Comparison of ENCODE assay signal across 13 cellular contexts in the genomic region with DNA sequence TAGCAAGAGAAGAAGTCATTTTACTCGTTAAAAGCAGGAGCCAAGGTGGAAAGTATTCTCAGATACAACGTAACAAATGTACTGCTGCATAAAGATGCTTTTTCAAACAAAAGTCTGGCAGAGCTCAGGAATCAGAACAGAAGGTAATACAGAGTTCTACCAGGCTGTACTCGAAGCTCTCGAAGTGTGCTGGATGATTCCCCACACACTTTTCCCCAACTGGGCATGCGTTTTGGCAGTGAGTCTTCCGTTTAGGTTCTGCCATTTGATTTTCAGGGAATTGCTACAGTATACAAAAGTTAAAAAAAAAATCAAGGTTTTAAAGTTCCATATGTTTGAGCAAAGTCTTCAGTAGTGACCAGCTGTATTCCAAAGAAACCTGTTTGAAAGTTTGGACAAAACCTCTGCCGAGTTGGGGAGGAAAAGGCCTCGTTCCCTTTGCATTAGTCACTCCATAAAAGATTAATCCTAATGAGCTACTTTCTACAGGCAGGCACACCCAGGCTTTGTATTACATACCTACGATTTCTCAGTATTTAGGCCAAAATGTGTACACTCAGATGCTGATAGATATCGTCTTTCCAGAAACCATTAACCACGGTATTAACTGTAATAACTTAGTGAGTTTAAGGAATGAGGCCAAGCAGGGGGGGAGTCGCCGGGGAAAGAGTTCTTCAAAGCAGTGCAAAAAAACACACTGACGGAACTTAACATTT.
DNase-seq lines count a peak whose midpoint lies in the region; ATAC-seq and TF ChIP-seq lines count a peak whose summit lies in the region.
"Had no signal": no experiment of that assay in that cellular context is flagged by ENCODE, and none has a peak within 500 bp of the region (broad histone marks: within the 10 kb centered on the region; RNA-seq: fewer than 3 reads in every experiment).

No MANE protein-coding gene starts in this region.

- peak; percentile 90 for ATAC-seq in IMR-90 (ENCODE audit: low read depth)
- ATAC-seq in activated naive CD4-positive, alpha-beta T cell treated with anti-CD3 and anti-CD28 coated beads, Interleukin-2, amount 50 U/mL, for 72 hours = no peak
- ATAC-seq: psoas muscle had no signal

- H3K9ac ChIP-seq in IMR-90 (ENCODE audit: low read depth, low read length) = peak overlapping the region; percentile 33; the same call in 1 of the 2 replicates

- H2BK120ac ChIP-seq in IMR-90 (ENCODE audit: low read depth, low read length) = peak overlapping the region; percentile 74

- dilution Hi-C loops in IMR-90 (cut with HindIII; ENCODE audit: low sequenced_read_pairs, unreplicated experiment) = no loop called here

- H3K27ac Mint-ChIP-seq in chondrocyte (ENCODE audit: unreplicated experiment) = peak overlapping the region; percentile 28
- H3K27ac Mint-ChIP-seq in mesothelial cell of epicardium = peak overlapping the region; percentile 93
- H3K27ac Mint-ChIP-seq in activated naive CD4-positive, alpha-beta T cell treated with anti-CD3 and anti-CD28 coated beads, Interleukin-2, amount 50 U/mL, for 72 hours = no peak overlapping the region

- TF ChIP-seq POLR2A in IMR-90 (IDR thresholded peaks at IDR 0.05; ENCODE audit: low read depth, low read length) = no peak

- H3K4me3 Mint-ChIP-seq in chondrocyte (ENCODE audit: unreplicated experiment) (peak overlapping the region; percentile 23), mesothelial cell of epicardium (peak overlapping the region; percentile 28)

- peak overlapping the region; percentile 53; the same call in 1 of the 2 replicates for H3K56ac ChIP-seq in IMR-90 (ENCODE audit: extremely low read depth, insufficient read depth, low read length)

- H4K91ac ChIP-seq in IMR-90 (ENCODE audit: insufficient read depth, low read depth, low read length) = peak overlapping the region; percentile 41; the same call in 1 of the 2 replicates

- DNase-seq in A673 (ENCODE audit: low spot score) (peak; percentile 70), IMR-90 (peak; percentile 74), chondrocyte (ENCODE audit: low spot score) (no peak), mesothelial cell of epicardium (ENCODE audit: low spot score in 2 of 2, unreplicated experiment in 2 of 2) (peak; percentile 33 to 49), epidermal melanocyte (ENCODE audit: insufficient read length, low spot score) (no peak), midbrain (lab: John Stamatoyannopoulos, UW) (no peak)
- DNase-seq in activated naive CD4-positive, alpha-beta T cell treated with anti-CD3 and anti-CD28 coated beads, Interleukin-2, amount 50 U/mL, for 72 hours (ENCODE audit: low spot score in 2 of 2) = no peak
- no peak for DNase-seq in activated CD8-positive, alpha-beta memory T cell treated with anti-CD3 and anti-CD28 coated beads, Interleukin-2, amount 50 U/mL, for 4 hours
- DNase-seq: activated CD4-positive, alpha-beta T cell treated with anti-CD3 and anti-CD28 coated beads, Interleukin-2, amount 50 U/mL, for 48 hours; amniotic stem cell; NCI-H1436; psoas muscle; RPMI8226 had no signal

- no peak for TF ChIP-seq RAD21 in IMR-90 (IDR thresholded peaks at IDR 0.05; ENCODE audit: low read length)

- no peaks in the 10 kb centered on the region for H3K27me3 ChIP-seq in A673 (replicated peaks; ENCODE audit: insufficient read depth, low read depth, low read length, poor library complexity)
- no peaks in the 10 kb centered on the region for H3K27me3 ChIP-seq in IMR-90 (ENCODE audit: control insufficient read depth, insufficient read depth, low read length)

- H3K9me3 Mint-ChIP-seq in chondrocyte (ENCODE audit: low read depth) (peaks cover 5% of the 10 kb centered on the region), mesothelial cell of epicardium (peaks cover 6% of the 10 kb centered on the region)
- H3K9me3 Mint-ChIP-seq in activated naive CD4-positive, alpha-beta T cell treated with anti-CD3 and anti-CD28 coated beads, Interleukin-2, amount 50 U/mL, for 72 hours = peaks cover 0 to 8% of the 10 kb centered on the region in 2 donors

- H4K5ac ChIP-seq in IMR-90 (ENCODE audit: low read depth, low read length) = peak overlapping the region; percentile 83

- H4K20me1 ChIP-seq in IMR-90 (ENCODE audit: insufficient read depth, low read length) = no peaks in the 10 kb centered on the region

- 0 out of 2 replicates have a peak, but pooled peaks cover 3% of the 10 kb centered on the region for H3K9me1 ChIP-seq in IMR-90 (ENCODE audit: insufficient read depth, low read length)

- peak overlapping the region; percentile 43 to 56; a peak in 3 of 4 replicates for H4K8ac ChIP-seq in IMR-90 (ENCODE audit: low read depth in 2 of 2, low read length in 2 of 2)

- in situ Hi-C loops in IMR-90 (cut with MboI; ENCODE audit: low sequenced_read_pairs) = no loop called here

- peak overlapping the region; percentile 79 for H3K4me2 ChIP-seq in IMR-90 (ENCODE audit: low read depth, low read length)

- peaks cover 5% of the 10 kb centered on the region for H3K4me1 ChIP-seq in A673 (ENCODE audit: insufficient read depth, low read length, poor library complexity, severe bottlenecking)
- peaks cover 8% of the 10 kb centered on the region for H3K4me1 ChIP-seq in IMR-90 (ENCODE audit: control insufficient read depth, insufficient read depth, low read length)
- H3K4me1 ChIP-seq: psoas muscle had no signal

- no peaks in the 10 kb centered on the region for H3K27me3 Mint-ChIP-seq in chondrocyte (ENCODE audit: low read depth)
- H3K27me3 Mint-ChIP-seq in mesothelial cell of epicardium (ENCODE audit: low read depth) = no peaks in the 10 kb centered on the region

- intact Hi-C loops in A673 (cut with micrococcal nuclease; ENCODE audit: unreplicated experiment) = no loop called here
- intact Hi-C loops in IMR-90 (cut with micrococcal nuclease) = no loop called here

- peak overlapping the region; percentile 11; the same call in 1 of the 2 replicates for H3K14ac ChIP-seq in IMR-90 (replicated peaks; ENCODE audit: low read depth, low read length)

- H3K27ac ChIP-seq in A673 (ENCODE audit: low read depth, low read length, poor library complexity, severe bottlenecking) (no peak overlapping the region), IMR-90 (ENCODE audit: insufficient read depth, low read length) (peak overlapping the region; percentile 77)
- H3K27ac ChIP-seq: psoas muscle had no signal

- H3K18ac ChIP-seq in IMR-90 (ENCODE audit: low read depth, low read length) = peak overlapping the region; percentile 90

- BruUV-seq in A673 (replicated peaks; lab: Mats Ljungman, UMichigan) = no TSS peak
- no TSS peak for BruUV-seq in IMR-90 (replicated peaks; lab: Mats Ljungman, UMichigan)

- no peak overlapping the region; the same call in 1 of the 2 replicates for H3K23ac ChIP-seq in IMR-90 (ENCODE audit: low read depth, low read length)

- no CpG with 5 or more reads among the region's 14 CpGs for WGBS in IMR-90 (ENCODE audit: extremely low coverage in 2 of 2, insufficient read length in 1 of 2), 2 experiments

- H3K4me3 ChIP-seq in A673 (ENCODE audit: low read depth, low read length, poor library complexity, severe bottlenecking) (no peak overlapping the region), IMR-90 (ENCODE audit: insufficient read depth, low read depth, low read length) (no peak overlapping the region)
- H3K4me3 ChIP-seq: psoas muscle had no signal

- H3K4me1 Mint-ChIP-seq in chondrocyte (ENCODE audit: low read depth) (peaks cover 7% of the 10 kb centered on the region), mesothelial cell of epicardium (peaks cover 45% of the 10 kb centered on the region)

- H3K9me3 ChIP-seq in A673 (ENCODE audit: low read depth, low read length, poor library complexity, severe bottlenecking) = no peaks in the 10 kb centered on the region
- H3K9me3 ChIP-seq in IMR-90 (ENCODE audit: control insufficient read depth, insufficient read depth, low read length) = no peaks in the 10 kb centered on the region
- H3K9me3 ChIP-seq: psoas muscle had no signal

- H3K36me3 Mint-ChIP-seq in chondrocyte (ENCODE audit: low read depth) (no peaks in the 10 kb centered on the region), mesothelial cell of epicardium (no peaks in the 10 kb centered on the region)
- no peaks in the 10 kb centered on the region for H3K36me3 Mint-ChIP-seq in activated naive CD4-positive, alpha-beta T cell treated with anti-CD3 and anti-CD28 coated beads, Interleukin-2, amount 50 U/mL, for 72 hours

- H2AFZ ChIP-seq in IMR-90 (replicated peaks; ENCODE audit: low read length, poor library complexity) = peak overlapping the region; percentile 77

- TF ChIP-seq CTCF in A673 (conservative IDR thresholded peaks at IDR 0.05; ENCODE audit: low read depth, low read length) (no peak), IMR-90 (conservative IDR thresholded peaks at IDR 0.05; ENCODE audit: low read depth, low read length) (no peak), chondrocyte (IDR thresholded peaks at IDR 0.05) (no peak), mesothelial cell of epicardium (IDR thresholded peaks at IDR 0.05; ENCODE audit: unreplicated experiment) (no peak)

- H3K4ac ChIP-seq in IMR-90 (ENCODE audit: low read depth, low read length) = peak overlapping the region; percentile 35; the same call in 1 of the 2 replicates

- no peak overlapping the region for H2AK9ac ChIP-seq in IMR-90 (replicated peaks; ENCODE audit: low read depth, low read length, poor library complexity)

- H2BK20ac ChIP-seq in IMR-90 (ENCODE audit: low read depth, low read length) = peak overlapping the region; percentile 86

- H3K79me1 ChIP-seq in IMR-90 (ENCODE audit: low read depth in 1 of 2, low read length in 2 of 2) = no peaks in the 10 kb centered on the region

- POLR2A ChIA-PET in A673 (lab: Charles Lee; ENCODE audit: low non-redundant PET) (no interaction called here), IMR-90 (lab: Charles Lee; ENCODE audit: unreplicated experiment) (interaction anchor here (0.5 kb wide), 1 partner anchor 10 kb away, joined by 4 read pairs; no protein-coding TSS in a partner anchor)

- peak overlapping the region; percentile 49 for H2BK15ac ChIP-seq in IMR-90 (ENCODE audit: low read depth, low read length)

- peak overlapping the region; percentile 35 for H2BK5ac ChIP-seq in IMR-90 (ENCODE audit: low read depth, low read length, poor library complexity, severe bottlenecking)

- CTCF ChIA-PET in A673 (lab: Charles Lee) = no interaction called here
- CTCF ChIA-PET in IMR-90 (lab: Yijun Ruan, JAX) = no interaction called here

- H3K36me3 ChIP-seq in A673 (ENCODE audit: insufficient read depth, low read length, poor library complexity, severe bottlenecking) (no peaks in the 10 kb centered on the region), IMR-90 (ENCODE audit: control insufficient read depth, insufficient read depth, low read length) (no peaks in the 10 kb centered on the region)

- H2AK5ac ChIP-seq in IMR-90 (ENCODE audit: low read depth, low read length) = peak overlapping the region; percentile 11; the same call in 1 of the 2 replicates

TF ChIP-seq in IMR-90, 13 proteins besides CTCF, POLR2A, EP300 and RAD21 (continues in another document):
- TF ChIP-seq, protein P1, sequence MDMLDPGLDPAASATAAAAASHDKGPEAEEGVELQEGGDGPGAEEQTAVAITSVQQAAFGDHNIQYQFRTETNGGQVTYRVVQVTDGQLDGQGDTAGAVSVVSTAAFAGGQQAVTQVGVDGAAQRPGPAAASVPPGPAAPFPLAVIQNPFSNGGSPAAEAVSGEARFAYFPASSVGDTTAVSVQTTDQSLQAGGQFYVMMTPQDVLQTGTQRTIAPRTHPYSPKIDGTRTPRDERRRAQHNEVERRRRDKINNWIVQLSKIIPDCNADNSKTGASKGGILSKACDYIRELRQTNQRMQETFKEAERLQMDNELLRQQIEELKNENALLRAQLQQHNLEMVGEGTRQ (IDR thresholded peaks at IDR 0.05; ENCODE audit: low read depth, low read length) = no peak

Comparison
In these comparisons a context has a peak if more than half of its experiments do, and no peak if none do; other contexts are left out.
1. DNase-seq: peak in A673 (single experiment), IMR-90 (single experiment) and mesothelial cell of epicardium (2 of 2); none in chondrocyte (single experiment), epidermal melanocyte (single experiment), activated naive CD4-positive, alpha-beta T cell treated with anti-CD3 and anti-CD28 coated beads, Interleukin-2, amount 50 U/mL, for 72 hours (0 of 2), activated CD8-positive, alpha-beta memory T cell treated with anti-CD3 and anti-CD28 coated beads, Interleukin-2, amount 50 U/mL, for 4 hours (single experiment) and midbrain (single experiment).
2. H3K27ac Mint-ChIP-seq: peak in chondrocyte (single experiment) and mesothelial cell of epicardium (single experiment); none in activated naive CD4-positive, alpha-beta T cell treated with anti-CD3 and anti-CD28 coated beads, Interleukin-2, amount 50 U/mL, for 72 hours (0 of 2).